Comparison of ENCODE assay signal across 11 cellular contexts in genomic region chr13:108020027-108020426, GRCh38.
"Had no signal": no experiment of that assay in that cellular context is flagged by ENCODE, and none has a peak within 500 bp of the region (broad histone marks: within the 10 kb centered on the region; RNA-seq: fewer than 3 reads in every experiment).

No MANE protein-coding gene starts in this region.

- H3K4me1 ChIP-seq: ascending aorta, esophagus squamous epithelium, lower lobe of right lung, sigmoid colon, spleen had no signal

- DNase-seq: activated CD4-positive, alpha-beta T cell treated with anti-CD3 and anti-CD28 coated beads, Interleukin-2, amount 50 U/mL, for 4 hours; activated gamma-delta T cell; cerebellar nuclear complex; cortex of kidney; esophagus squamous epithelium; lower lobe of right lung; occipital lobe; sigmoid colon; spleen; stimulated activated naive B cell treated with anti-CD40 and anti-IgM and Interleukin-4, amounts not matched to agents 10 μg/mL and 1 μg/mL and 100 μg/mL, for 72 hours had no signal

- H3K36me3 ChIP-seq: ascending aorta, esophagus squamous epithelium, lower lobe of right lung, sigmoid colon, spleen had no signal

- H3K4me3 ChIP-seq: ascending aorta, esophagus squamous epithelium, lower lobe of right lung, sigmoid colon, spleen had no signal

- H3K27ac ChIP-seq: ascending aorta, esophagus squamous epithelium, lower lobe of right lung, sigmoid colon, spleen had no signal

- H3K9me3 ChIP-seq: sigmoid colon had no signal

- ATAC-seq: lower lobe of right lung; stimulated activated naive B cell treated with anti-CD40 and anti-IgM and Interleukin-4, amounts not matched to agents 10 μg/mL and 1 μg/mL and 100 μg/mL, for 72 hours had no signal

- H3K27me3 ChIP-seq: ascending aorta, esophagus squamous epithelium, sigmoid colon, spleen had no signal
